In the genomic region with DNA sequence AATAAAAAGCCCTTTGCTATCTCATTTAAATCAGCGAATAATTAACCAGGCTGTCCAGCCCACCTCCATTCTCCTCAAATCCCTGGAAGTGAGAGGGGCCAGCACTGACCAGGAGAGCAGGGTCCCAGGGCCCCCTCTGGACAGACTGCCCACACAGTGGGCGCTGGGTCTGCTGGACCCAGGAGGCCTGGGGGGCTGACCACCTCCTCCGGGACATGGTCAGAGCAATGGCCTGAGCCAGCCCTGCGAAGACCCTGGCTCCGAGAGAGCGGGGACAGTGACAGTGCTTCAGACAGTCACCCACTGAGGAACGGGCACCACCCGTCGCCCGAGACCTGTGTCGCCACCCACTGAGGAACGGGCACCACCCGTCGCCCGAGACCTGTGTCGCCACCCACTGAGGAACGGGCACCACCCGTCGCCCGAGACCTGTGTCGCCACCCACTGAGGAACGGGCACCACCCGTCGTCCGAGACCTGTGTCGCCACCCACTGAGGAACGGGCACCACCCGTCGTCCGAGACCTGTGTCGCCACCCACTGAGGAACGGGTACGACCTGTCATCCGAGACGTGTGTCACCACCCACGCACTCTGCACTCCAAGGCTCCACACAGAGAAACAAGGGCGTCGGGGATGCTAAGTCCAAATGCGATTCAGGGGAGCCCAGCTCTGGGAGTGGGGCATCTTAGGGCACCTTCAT, we compare ENCODE assay signal across 1 cellular context. TPM values are rescaled to one million over a fixed set of nuclear protein-coding genes. Genes with fewer than 3 reads are reported as not detected.
"Had no signal": no experiment of that assay in that cellular context is flagged by ENCODE, and none has a peak within 500 bp of the region (broad histone marks: within the 10 kb centered on the region; RNA-seq: fewer than 3 reads in every experiment).

No MANE protein-coding gene starts in this region.

RNA-seq across cellular contexts. Expression of gene TMEM179, which starts 32.4 kb away (rescaled TPM):
- polyA plus RNA-seq: keratinocyte had no signal

RNA-seq across cellular contexts. Expression of gene C14orf180, which starts 57.4 kb away (rescaled TPM):
- polyA plus RNA-seq: keratinocyte had no signal
